1 cellular context compared by ENCODE assay signal in the genomic region with DNA sequence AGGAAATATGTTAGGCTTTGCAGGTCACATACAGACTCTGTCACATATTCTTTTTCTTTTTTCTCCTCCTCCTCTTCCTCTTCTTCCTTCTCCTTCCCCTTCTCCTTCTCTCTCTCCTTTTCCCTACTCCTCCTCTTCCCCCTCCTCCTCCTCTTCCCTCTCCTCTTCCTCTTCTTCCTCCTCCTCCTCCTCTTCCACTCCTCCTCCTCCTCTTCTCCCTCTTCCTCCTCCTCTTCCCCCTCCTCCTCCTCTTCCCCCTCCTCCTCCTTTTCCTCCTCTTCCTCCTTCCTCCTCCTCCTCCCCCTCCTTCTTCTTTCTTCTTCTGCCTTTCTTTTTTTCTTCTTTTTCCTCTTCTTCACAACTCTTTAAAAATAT.
TF ChIP-seq lines count a peak whose summit lies in the region.

No MANE protein-coding gene starts in this region.

TF ChIP-seq in IMR-90, 13 proteins besides CTCF, POLR2A, EP300 and RAD21:
- TF ChIP-seq, protein P1, sequence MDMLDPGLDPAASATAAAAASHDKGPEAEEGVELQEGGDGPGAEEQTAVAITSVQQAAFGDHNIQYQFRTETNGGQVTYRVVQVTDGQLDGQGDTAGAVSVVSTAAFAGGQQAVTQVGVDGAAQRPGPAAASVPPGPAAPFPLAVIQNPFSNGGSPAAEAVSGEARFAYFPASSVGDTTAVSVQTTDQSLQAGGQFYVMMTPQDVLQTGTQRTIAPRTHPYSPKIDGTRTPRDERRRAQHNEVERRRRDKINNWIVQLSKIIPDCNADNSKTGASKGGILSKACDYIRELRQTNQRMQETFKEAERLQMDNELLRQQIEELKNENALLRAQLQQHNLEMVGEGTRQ (IDR thresholded peaks at IDR 0.05; ENCODE audit: low read depth, low read length): no peak
- TF ChIP-seq CHD1 (IDR thresholded peaks at IDR 0.05; ENCODE audit: low read depth, low read length) (no peak), SMC3 (IDR thresholded peaks at IDR 0.05; ENCODE audit: low read depth, low read length) (no peak), RCOR1 (IDR thresholded peaks at IDR 0.05; ENCODE audit: insufficient replicate concordance, low read length) (no peak), RFX5 (IDR thresholded peaks at IDR 0.05; ENCODE audit: low read depth, low read length) (no peak), FOS (IDR thresholded peaks at IDR 0.05; ENCODE audit: low read depth, low read length) (no peak)
